In genomic region chr4:189084671-189085070, GRCh38 we compare ENCODE assay signal across 1 cellular context.
TF ChIP-seq lines count a peak whose summit lies in the region.

No MANE protein-coding gene starts in this region.

TF ChIP-seq in GM23338, 12 proteins besides CTCF, POLR2A, EP300 and RAD21 (continued from another document):
- TF ChIP-seq ZNF462 (CRISPR knock-in tag; IDR thresholded peaks at IDR 0.05) (no peak), JUNB (IDR thresholded peaks at IDR 0.05; ENCODE audit: unreplicated experiment) (no peak), CREB1 (CRISPR knock-in tag; IDR thresholded peaks at IDR 0.05; ENCODE audit: low read depth) (no peak), NANOG (IDR thresholded peaks at IDR 0.05; ENCODE audit: borderline replicate concordance) (no peak), STAT1 (IDR thresholded peaks at IDR 0.05; ENCODE audit: unreplicated experiment) (no peak), REST (IDR thresholded peaks at IDR 0.05; ENCODE audit: unreplicated experiment) (no peak), ZNF114 (CRISPR knock-in tag; IDR thresholded peaks at IDR 0.05) (no peak), ETS1 (IDR thresholded peaks at IDR 0.05) (no peak), ZNF331 (CRISPR knock-in tag; IDR thresholded peaks at IDR 0.05; ENCODE audit: low read depth) (no peak), POLR2AphosphoS5 (IDR thresholded peaks at IDR 0.05; ENCODE audit: low read depth) (no peak)
TF ChIP-seq in GM23338: peak in this region for 0.
